In the genomic region with DNA sequence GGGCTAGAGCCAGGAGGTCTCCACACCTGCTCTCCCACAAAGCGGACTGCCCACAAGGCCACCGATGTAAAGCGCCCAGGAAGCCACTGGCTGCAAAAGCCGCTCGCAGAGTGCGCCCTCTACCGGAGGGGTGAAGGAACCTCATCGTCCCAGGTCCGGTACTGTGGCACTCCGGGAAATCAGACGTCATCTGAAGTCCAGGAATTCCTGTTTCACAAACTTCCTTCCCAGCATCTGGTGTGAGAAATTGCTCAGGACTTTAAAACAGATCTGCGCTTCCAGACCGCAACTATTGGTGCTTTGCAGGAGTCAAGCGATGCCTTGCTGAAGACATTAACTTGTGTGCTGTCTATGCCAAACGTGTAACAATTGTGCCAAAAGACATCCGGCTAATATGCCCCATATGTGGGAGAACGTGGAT, we compare ENCODE assay signal across 8 cellular contexts.
A peak's percentile ranks its signal among the peaks of the same experiment; 100 is the strongest.
DNase-seq lines count a peak whose midpoint lies in the region; ATAC-seq and TF ChIP-seq lines count a peak whose summit lies in the region.

No MANE protein-coding gene starts in this region.

- peaks cover 46% of the 10 kb centered on the region for H3K27me3 Mint-ChIP-seq in activated CD8-positive, alpha-beta memory T cell treated with anti-CD3 and anti-CD28 coated beads, Interleukin-2, amount 10 ng/mL, durations not matched to agents 7 days and 5 days

- H3F3A ChIP-seq in PC-3 (ENCODE audit: low read length, unreplicated experiment): no peaks in the 10 kb centered on the region

- CTCF ChIA-PET in activated CD8-positive, alpha-beta memory T cell treated with anti-CD3 and anti-CD28 coated beads, Interleukin-2, amount 10 ng/mL, durations not matched to agents 7 days and 5 days (lab: Charles Lee): no interaction called here
- CTCF ChIA-PET in PC-3 (lab: Charles Lee): no interaction called here

- peak overlapping the region; percentile 87 for H2AFZ ChIP-seq in PC-3 (ENCODE audit: low read length)

- H3K4me3 ChIP-seq in PC-3 (ENCODE audit: low read length) (peak overlapping the region; percentile 61), fibroblast of the aortic adventitia (ENCODE audit: low read depth, low read length) (peak overlapping the region; percentile 31)

- no peak overlapping the region for H3K27ac ChIP-seq in PC-3 (ENCODE audit: low read length)

- H3K9me3 ChIP-seq in PC-3 (ENCODE audit: low read length): no peaks in the 10 kb centered on the region

- H3K9me3 Mint-ChIP-seq in activated CD8-positive, alpha-beta memory T cell treated with anti-CD3 and anti-CD28 coated beads, Interleukin-2, amount 10 ng/mL, durations not matched to agents 7 days and 5 days (ENCODE audit: low read depth): no peaks in the 10 kb centered on the region

- no peaks in the 10 kb centered on the region for H3K36me3 ChIP-seq in PC-3 (ENCODE audit: low read depth, low read length)

- peak; percentile 81 for DNase-seq in activated CD8-positive, alpha-beta memory T cell treated with anti-CD3 and anti-CD28 coated beads, Interleukin-2, amount 50 U/mL, for 48 hours
- DNase-seq in activated CD8-positive, alpha-beta memory T cell treated with anti-CD3 and anti-CD28 coated beads, Interleukin-2, amount 10 ng/mL, durations not matched to agents 7 days and 5 days: no peak
- DNase-seq in PC-3 (peak; percentile 84), fibroblast of the aortic adventitia (ENCODE audit: low read depth) (peak; percentile 94), NCI-H1417 treated with DMSO at 0.1 percent for 48 hours (lab: John Stamatoyannopoulos, UW) (no peak)
- peak; percentile 40 for DNase-seq in stimulated activated CD8-positive, alpha-beta memory T cell treated with anti-CD3 and anti-CD28 coated beads, Interleukin-12 subunit alpha, Interleukin-12 subunit beta, amount 100 ng/mL, for 1 hour (ENCODE audit: low read depth)

- H3K9me2 ChIP-seq in PC-3 (replicated peaks; ENCODE audit: low read length): no peaks in the 10 kb centered on the region

- H3K27ac Mint-ChIP-seq in activated CD8-positive, alpha-beta memory T cell treated with anti-CD3 and anti-CD28 coated beads, Interleukin-2, amount 10 ng/mL, durations not matched to agents 7 days and 5 days: no peak overlapping the region

- peak; percentile 87 for TF ChIP-seq CTCF in PC-3 (conservative IDR thresholded peaks at IDR 0.05; ENCODE audit: low read depth, low read length)
- peak; percentile 80 for TF ChIP-seq CTCF in fibroblast of the aortic adventitia (IDR thresholded peaks at IDR 0.05; ENCODE audit: insufficient read depth, low read length)

- H3K4me1 ChIP-seq in PC-3 (ENCODE audit: insufficient read depth, low read length): no peaks in the 10 kb centered on the region; the same call in 1 of the 2 replicates

- H4K20me1 ChIP-seq in PC-3 (ENCODE audit: low read length): no peaks in the 10 kb centered on the region

- no peaks in the 10 kb centered on the region for H3K79me2 ChIP-seq in PC-3 (ENCODE audit: low read length)

- POLR2A ChIA-PET in PC-3 (lab: Charles Lee; ENCODE audit: unreplicated experiment): no interaction called here

- peak overlapping the region; percentile 87 for H3K4me2 ChIP-seq in PC-3 (ENCODE audit: low read length)

- no peaks in the 10 kb centered on the region for H3K36me3 Mint-ChIP-seq in activated CD8-positive, alpha-beta memory T cell treated with anti-CD3 and anti-CD28 coated beads, Interleukin-2, amount 10 ng/mL, durations not matched to agents 7 days and 5 days

- no TSS peak for BruUV-seq in PC-3 (replicated peaks; lab: Mats Ljungman, UMichigan)

- 0 out of 2 replicates have a peak overlapping the region, but pooled peaks have one; percentile 38 for H3K9ac ChIP-seq in PC-3 (ENCODE audit: low read length)

- H3K4me3 Mint-ChIP-seq in activated CD8-positive, alpha-beta memory T cell treated with anti-CD3 and anti-CD28 coated beads, Interleukin-2, amount 10 ng/mL, durations not matched to agents 7 days and 5 days: no peak overlapping the region

- intact Hi-C loops in PC-3 (cut with micrococcal nuclease): loop anchor here (1.0 kb wide), 1 partner anchor 98 kb away; no protein-coding TSS in a partner anchor

- H3K4me1 Mint-ChIP-seq in activated CD8-positive, alpha-beta memory T cell treated with anti-CD3 and anti-CD28 coated beads, Interleukin-2, amount 10 ng/mL, durations not matched to agents 7 days and 5 days: no peaks in the 10 kb centered on the region

- ATAC-seq in activated CD8-positive, alpha-beta memory T cell treated with anti-CD3 and anti-CD28 coated beads, Interleukin-2, amount 10 ng/mL, durations not matched to agents 7 days and 5 days: no peak
- ATAC-seq in PC-3: peak; percentile 80
- ATAC-seq in GM21528 (IDR thresholded peaks at IDR 0.05; ENCODE audit: low FRiP score, unreplicated experiment): no peak
- no peak for ATAC-seq in GM21723 (IDR thresholded peaks at IDR 0.05; ENCODE audit: unreplicated experiment)

- no peaks in the 10 kb centered on the region for H3K27me3 ChIP-seq in PC-3 (ENCODE audit: low read length)

Comparison
In these comparisons a context has a peak if more than half of its experiments do, and no peak if none do; other contexts are left out.
1. DNase-seq: peak in activated CD8-positive, alpha-beta memory T cell treated with anti-CD3 and anti-CD28 coated beads, Interleukin-2, amount 50 U/mL, for 48 hours (single experiment), PC-3 (single experiment), fibroblast of the aortic adventitia (single experiment) and stimulated activated CD8-positive, alpha-beta memory T cell treated with anti-CD3 and anti-CD28 coated beads, Interleukin-12 subunit alpha, Interleukin-12 subunit beta, amount 100 ng/mL, for 1 hour (single experiment); none in activated CD8-positive, alpha-beta memory T cell treated with anti-CD3 and anti-CD28 coated beads, Interleukin-2, amount 10 ng/mL, durations not matched to agents 7 days and 5 days (single experiment) and NCI-H1417 treated with DMSO at 0.1 percent for 48 hours (single experiment).